Comparison of ENCODE assay signal across 1 cellular context in genomic region chr3:15331606-15332404, GRCh38.
TF ChIP-seq lines count a peak whose summit lies in the region.

No MANE protein-coding gene starts in this region.

TF ChIP-seq in HepG2, 621 proteins besides CTCF, POLR2A, EP300 and RAD21 (continued from another document):
- TF ChIP-seq POGK (CRISPR knock-in tag; conservative IDR thresholded peaks at IDR 0.05) = 0 out of 2 replicates have a peak, but pooled peaks have one; percentile 17
